Comparison of ENCODE assay signal across 9 cellular contexts in the genomic region with DNA sequence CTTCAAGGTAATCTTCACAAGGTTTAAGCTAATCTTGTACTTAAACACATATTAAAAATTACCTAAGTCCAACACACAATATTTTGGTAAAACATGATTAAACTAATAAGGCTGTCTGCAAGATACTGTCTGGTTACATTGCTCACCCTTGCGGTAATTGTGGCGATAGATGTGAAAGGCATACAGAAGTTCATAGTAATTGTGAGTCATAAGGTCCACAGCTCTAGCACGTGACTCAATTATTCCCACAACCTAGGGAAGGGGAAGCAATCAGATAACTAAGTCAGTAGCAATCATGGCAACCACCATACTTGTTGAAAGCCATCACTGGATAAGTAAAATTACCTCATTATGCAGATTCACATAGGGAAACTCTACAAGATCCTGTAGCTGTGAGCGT. TPM values are rescaled to one million over a fixed set of nuclear protein-coding genes. Genes with fewer than 3 reads are reported as not detected.
DNase-seq lines count a peak whose midpoint lies in the region; FAIRE-seq and TF ChIP-seq lines count a peak whose summit lies in the region.
"Had no signal": no experiment of that assay in that cellular context is flagged by ENCODE, and none has a peak within 500 bp of the region (broad histone marks: within the 10 kb centered on the region; RNA-seq: fewer than 3 reads in every experiment).

No MANE protein-coding gene starts in this region.

- FAIRE-seq in bronchial epithelial cell (lab: Jason Lieb, UNC) (no peak), kidney (lab: Jason Lieb, UNC) (no peak)

- DNase-seq in H4 (ENCODE audit: low spot score) (peak; percentile 41), SW480 (ENCODE audit: low spot score) (peak; percentile 13), bronchial epithelial cell (ENCODE audit: low read depth) (peak; percentile 74), GM20000 (ENCODE audit: low spot score) (no peak), hepatocyte (ENCODE audit: low spot score) (no peak), kidney (no peak), D341Med (ENCODE audit: low spot score) (no peak)
- DNase-seq in stimulated activated CD4-positive, alpha-beta T cell treated with anti-CD3 and anti-CD28 coated beads, Interleukin-4, amount 100 ng/mL, for 1 hour = peak; percentile 18
- DNase-seq: NCI-H446 treated with DMSO at 0.1 percent for 48 hours had no signal

- H3K9me3 ChIP-seq in hepatocyte (ENCODE audit: low read depth) = no peaks in the 10 kb centered on the region
- no peaks in the 10 kb centered on the region for H3K9me3 ChIP-seq in kidney (ENCODE audit: control insufficient read depth in 1 of 2, low read length in 2 of 2)

- H3K4me3 ChIP-seq in bronchial epithelial cell (ENCODE audit: low read depth, low read length) (no peak overlapping the region), hepatocyte (no peak overlapping the region), kidney (ENCODE audit: low read length in 2 of 2) (no peak overlapping the region)

- no peaks in the 10 kb centered on the region for H4K20me1 ChIP-seq in hepatocyte (ENCODE audit: insufficient read depth, poor library complexity, severe bottlenecking)

- peaks cover 10% of the 10 kb centered on the region for H3K36me3 ChIP-seq in bronchial epithelial cell (ENCODE audit: control insufficient read depth, insufficient read depth, low read length)
- H3K36me3 ChIP-seq in hepatocyte (replicated peaks; ENCODE audit: insufficient read depth, low read depth) = no peaks in the 10 kb centered on the region
- peaks cover 21 to 35% of the 10 kb centered on the region in 2 donors for H3K36me3 ChIP-seq in kidney (ENCODE audit: control insufficient read depth in 1 of 2, insufficient read depth in 2 of 2, low read length in 2 of 2)

- H2AFZ ChIP-seq in hepatocyte = no peak overlapping the region

- 95% methylated on average over 4 of the region's 4 CpGs for WGBS in hepatocyte (ENCODE audit: low lambda C conversion rate, missing lambda C conversion rate)

- H3K4me1 ChIP-seq in hepatocyte (ENCODE audit: insufficient read depth) (no peaks in the 10 kb centered on the region), kidney (ENCODE audit: control insufficient read depth in 1 of 2, insufficient read depth in 1 of 2, low read depth in 1 of 2, low read length in 2 of 2) (no peaks in the 10 kb centered on the region)

- H3K9ac ChIP-seq in kidney (ENCODE audit: low read length in 2 of 2) = no peak overlapping the region

- H3K4me2 ChIP-seq in hepatocyte = no peak overlapping the region

- intact Hi-C loops in kidney (cut with DNase I) = no loop called here

- no peaks in the 10 kb centered on the region for H3K79me2 ChIP-seq in hepatocyte

- H3K9me2 ChIP-seq in hepatocyte (replicated peaks; ENCODE audit: insufficient read depth) = no peaks in the 10 kb centered on the region

- H3K27ac ChIP-seq in hepatocyte (no peak overlapping the region), kidney (ENCODE audit: low read depth in 2 of 2, low read length in 2 of 2) (no peak overlapping the region)

- TF ChIP-seq CTCF in bronchial epithelial cell (IDR thresholded peaks at IDR 0.05; ENCODE audit: insufficient read depth, low read length, severe bottlenecking) (no peak), GM20000 (IDR thresholded peaks at IDR 0.05; ENCODE audit: extremely low read depth, missing control alignments) (no peak), hepatocyte (IDR thresholded peaks at IDR 0.05; ENCODE audit: poor library complexity) (no peak), kidney (IDR thresholded peaks at IDR 0.05; ENCODE audit: borderline replicate concordance, extremely low read depth, insufficient read depth) (no peak)

- H3K27me3 ChIP-seq in bronchial epithelial cell (ENCODE audit: control insufficient read depth, insufficient read depth, low read length) (no peaks in the 10 kb centered on the region), hepatocyte (no peaks in the 10 kb centered on the region)

RNA-seq across cellular contexts. Expression of a gene that starts 30.5 kb away (rescaled TPM):
- total RNA-seq in H4 (2014; rRNA removed; shearing (Covaris generic)) = 13.1 and 17.6 TPM in 2 replicates
- total RNA-seq in bronchial epithelial cell (65.3 and 67.2 TPM in 2 replicates), hepatocyte (43.9 and 56.7 TPM in 2 replicates), kidney (101 TPM)
- polyA plus RNA-seq in hepatocyte (41.6 and 48.7 TPM in 2 replicates), kidney (ENCODE audit: insufficient read depth, low read depth, low replicate concordance) (13.1 TPM)

RNA-seq across cellular contexts. Expression of a gene that starts 50.5 kb away (rescaled TPM):
- total RNA-seq in H4 (2014; rRNA removed; shearing (Covaris generic)) = 32.9 and 33.1 TPM in 2 replicates
- total RNA-seq in bronchial epithelial cell (21.4 and 28.4 TPM in 2 replicates), hepatocyte (32.6 and 38.1 TPM in 2 replicates), kidney (39.3 TPM)
- polyA plus RNA-seq in hepatocyte (21.0 and 21.9 TPM in 2 replicates), kidney (ENCODE audit: insufficient read depth, low read depth, low replicate concordance) (6.8 TPM)

Comparison
In these comparisons a context has a peak if more than half of its experiments do, and no peak if none do; other contexts are left out.
1. DNase-seq: peak in H4 (single experiment), SW480 (single experiment), bronchial epithelial cell (single experiment) and stimulated activated CD4-positive, alpha-beta T cell treated with anti-CD3 and anti-CD28 coated beads, Interleukin-4, amount 100 ng/mL, for 1 hour (single experiment); none in GM20000 (single experiment), hepatocyte (single experiment), kidney (single experiment) and D341Med (single experiment).